In genomic region chr2:167706800-167707199, GRCh38 we compare ENCODE assay signal across 15 cellular contexts.
"Had no signal": no experiment of that assay in that cellular context is flagged by ENCODE, and none has a peak within 500 bp of the region (broad histone marks: within the 10 kb centered on the region; RNA-seq: fewer than 3 reads in every experiment).

No MANE protein-coding gene starts in this region.

- H3K36me3 ChIP-seq: left lung, tibial nerve, vagina had no signal

- H3K4me1 ChIP-seq: foreskin keratinocyte, left lung, parathyroid adenoma, tibial nerve, vagina had no signal

- H3K27ac ChIP-seq: coronary artery, foreskin keratinocyte, left lung, parathyroid adenoma, tibial nerve, vagina had no signal

- H3K79me2 ChIP-seq: parathyroid adenoma had no signal

- H3K27me3 Mint-ChIP-seq: activated CD4-positive, alpha-beta memory T cell treated with anti-CD3 and anti-CD28 coated beads, Interleukin-2, amount 10 ng/mL, durations not matched to agents 7 days and 5 days; stimulated activated memory B cell treated with anti-CD40 and anti-IgM and Interleukin-4, amounts not matched to agents 10 μg/mL and 1 μg/mL and 100 μg/mL, for 72 hours had no signal

- H3K4me3 Mint-ChIP-seq: activated CD4-positive, alpha-beta memory T cell treated with anti-CD3 and anti-CD28 coated beads, Interleukin-2, amount 10 ng/mL, durations not matched to agents 7 days and 5 days; activated T-cell treated with anti-CD3 and anti-CD28 coated beads, Interleukin-2, amount 50 U/mL, for 72 hours; neural crest cell; stimulated activated memory B cell treated with anti-CD40 and anti-IgM and Interleukin-4, amounts not matched to agents 10 μg/mL and 1 μg/mL and 100 μg/mL, for 72 hours had no signal

- H3K4me3 ChIP-seq: coronary artery, left lung, smooth muscle cell, tibial nerve, vagina had no signal

- H3K36me3 Mint-ChIP-seq: stimulated activated memory B cell treated with anti-CD40 and anti-IgM and Interleukin-4, amounts not matched to agents 10 μg/mL and 1 μg/mL and 100 μg/mL, for 72 hours had no signal

- H3K27me3 ChIP-seq: foreskin keratinocyte, left lung, tibial nerve, vagina had no signal

- DNase-seq: activated CD4-positive, alpha-beta memory T cell treated with anti-CD3 and anti-CD28 coated beads, Interleukin-2, amount 10 ng/mL, durations not matched to agents 7 days and 5 days; activated CD4-positive, alpha-beta T cell treated with anti-CD3 and anti-CD28 coated beads for 1 hour; activated T-cell treated with anti-CD3 and anti-CD28 coated beads, Interleukin-2, amount 50 U/mL, for 72 hours; caudate nucleus; effector CD8-positive, alpha-beta T cell; foreskin keratinocyte; left lung; retina had no signal

- H3K27ac Mint-ChIP-seq: activated CD4-positive, alpha-beta memory T cell treated with anti-CD3 and anti-CD28 coated beads, Interleukin-2, amount 10 ng/mL, durations not matched to agents 7 days and 5 days; activated T-cell treated with anti-CD3 and anti-CD28 coated beads, Interleukin-2, amount 50 U/mL, for 72 hours; stimulated activated memory B cell treated with anti-CD40 and anti-IgM and Interleukin-4, amounts not matched to agents 10 μg/mL and 1 μg/mL and 100 μg/mL, for 72 hours had no signal

- H3K9ac ChIP-seq: parathyroid adenoma had no signal

- H3K9me3 ChIP-seq: left lung, tibial nerve, vagina had no signal

- H3K4me2 ChIP-seq: smooth muscle cell had no signal

- H3K9me3 Mint-ChIP-seq: activated CD4-positive, alpha-beta memory T cell treated with anti-CD3 and anti-CD28 coated beads, Interleukin-2, amount 10 ng/mL, durations not matched to agents 7 days and 5 days; activated T-cell treated with anti-CD3 and anti-CD28 coated beads, Interleukin-2, amount 50 U/mL, for 72 hours; neural crest cell; stimulated activated memory B cell treated with anti-CD40 and anti-IgM and Interleukin-4, amounts not matched to agents 10 μg/mL and 1 μg/mL and 100 μg/mL, for 72 hours had no signal

- H3K4me1 Mint-ChIP-seq: activated CD4-positive, alpha-beta memory T cell treated with anti-CD3 and anti-CD28 coated beads, Interleukin-2, amount 10 ng/mL, durations not matched to agents 7 days and 5 days; neural crest cell; stimulated activated memory B cell treated with anti-CD40 and anti-IgM and Interleukin-4, amounts not matched to agents 10 μg/mL and 1 μg/mL and 100 μg/mL, for 72 hours had no signal

- H2AFZ ChIP-seq: parathyroid adenoma had no signal

- ATAC-seq: activated T-cell treated with anti-CD3 and anti-CD28 coated beads, Interleukin-2, amount 50 U/mL, for 72 hours; foreskin keratinocyte; left lung; stimulated activated memory B cell treated with anti-CD40 and anti-IgM and Interleukin-4, amounts not matched to agents 10 μg/mL and 1 μg/mL and 100 μg/mL, for 72 hours had no signal
